In the genomic region with DNA sequence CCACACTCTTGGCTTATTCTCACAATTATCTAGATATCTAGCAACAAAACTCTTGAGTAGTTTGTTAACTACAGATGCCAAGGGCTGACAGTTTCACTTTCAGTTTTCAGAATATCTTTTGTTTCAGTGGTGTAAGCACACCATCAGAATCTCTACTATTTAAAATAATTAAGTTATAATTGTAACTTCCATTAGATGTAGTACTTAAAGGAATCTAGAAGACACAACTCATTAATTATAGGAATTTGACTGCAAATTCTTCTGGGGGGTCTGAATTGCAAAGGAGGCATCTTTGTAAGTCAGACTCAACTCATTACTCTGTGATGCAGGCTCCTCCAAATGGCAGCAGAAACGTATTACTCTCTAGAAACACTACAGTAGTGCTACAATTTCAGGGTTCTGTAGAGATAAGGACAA, we compare ENCODE assay signal across 8 cellular contexts. TPM values are rescaled to one million over a fixed set of nuclear protein-coding genes. Genes with fewer than 3 reads are reported as not detected.
DNase-seq lines count a peak whose midpoint lies in the region; ATAC-seq and TF ChIP-seq lines count a peak whose summit lies in the region.

No MANE protein-coding gene starts in this region.

- POLR2A ChIA-PET in AG04449 (lab: Yijun Ruan, JAX) = interaction anchor here (0.7 kb wide), 1 partner anchor 1691 kb away, joined by 3 read pairs; no protein-coding TSS in a partner anchor

- ATAC-seq in HG02884 (IDR thresholded peaks at IDR 0.05; ENCODE audit: unreplicated experiment) = peak; percentile 60

- CTCF ChIA-PET in AG04449 (lab: Yijun Ruan, JAX) = no interaction called here

- H3K9ac ChIP-seq in mucosa of stomach (ENCODE audit: low read length) = peak overlapping the region; percentile 35

- H3K36me3 ChIP-seq in SJSA1 (no peaks in the 10 kb centered on the region), mucosa of stomach (ENCODE audit: control insufficient read depth, insufficient read depth, low read length) (no peaks in the 10 kb centered on the region)
- no peaks in the 10 kb centered on the region for H3K36me3 ChIP-seq in effector memory CD4-positive, alpha-beta T cell (ENCODE audit: control insufficient read depth, insufficient read depth, low read length)

- H3K4me3 ChIP-seq in AG04449 (ENCODE audit: low read depth, low read length) (peak overlapping the region; percentile 48), SJSA1 (peak overlapping the region; percentile 24), mucosa of stomach (ENCODE audit: low read length) (peak overlapping the region; percentile 1)
- H3K4me3 ChIP-seq in effector memory CD4-positive, alpha-beta T cell (ENCODE audit: insufficient read depth, low read depth, low read length, poor library complexity, severe bottlenecking) = peak overlapping the region; percentile 19

- H3K27me3 ChIP-seq in SJSA1 (replicated peaks) (no peaks in the 10 kb centered on the region), mucosa of stomach (ENCODE audit: control insufficient read depth, insufficient read depth, low read length) (no peaks in the 10 kb centered on the region)
- no peaks in the 10 kb centered on the region for H3K27me3 ChIP-seq in effector memory CD4-positive, alpha-beta T cell (replicated peaks; ENCODE audit: control insufficient read depth, insufficient read depth, low read length, poor library complexity, severe bottlenecking)

- H3K4me1 ChIP-seq in SJSA1 (replicated peaks) = peaks cover 42% of the 10 kb centered on the region
- H3K4me1 ChIP-seq in effector memory CD4-positive, alpha-beta T cell (ENCODE audit: control insufficient read depth, insufficient read depth, low read length, poor library complexity, severe bottlenecking) = peaks cover 20% of the 10 kb centered on the region
- peaks cover 7% of the 10 kb centered on the region for H3K4me1 ChIP-seq in mucosa of stomach (ENCODE audit: control insufficient read depth, insufficient read depth, low read length)

- H3K27ac ChIP-seq in SJSA1 = peak overlapping the region; percentile 85
- H3K27ac ChIP-seq in effector memory CD4-positive, alpha-beta T cell (ENCODE audit: insufficient read depth, low read length, poor library complexity, severe bottlenecking) = peak overlapping the region; percentile 62

- no peaks in the 10 kb centered on the region for H3K9me3 ChIP-seq in SJSA1 (replicated peaks)
- H3K9me3 ChIP-seq in effector memory CD4-positive, alpha-beta T cell (ENCODE audit: control insufficient read depth, low read length) = no peaks in the 10 kb centered on the region
- no peaks in the 10 kb centered on the region for H3K9me3 ChIP-seq in mucosa of stomach (ENCODE audit: control insufficient read depth, low read length)

- DNase-seq in AG04449 (ENCODE audit: low read depth, low spot score) (no peak), SJSA1 (ENCODE audit: low read depth in 1 of 2, low spot score in 2 of 2) (peak in 1 of 2 experiments; percentile 66), T-helper 9 cell (no peak)
- no peak for DNase-seq in effector memory CD4-positive, alpha-beta T cell
- DNase-seq in stimulated activated CD4-positive, alpha-beta T cell treated with anti-CD3 and anti-CD28 coated beads, Interleukin-2, amount 100 ng/mL, for 48 hours = no peak

- TF ChIP-seq CTCF in AG04449 (IDR thresholded peaks at IDR 0.05; ENCODE audit: insufficient read depth, low read length, missing control alignments) (peak; percentile 24), GM12872 (IDR thresholded peaks at IDR 0.05; ENCODE audit: insufficient read depth, low read depth, low read length) (peak; percentile 34; the same call in 2 of the 3 replicates)

RNA-seq across cellular contexts. Expression of gene USPL1, which starts 44.9 kb away (rescaled TPM):
- 8.0 and 16.3 TPM in 2 replicates for total RNA-seq in SJSA1 (2014; rRNA removed; shearing (Covaris generic))
